Comparison of ENCODE assay signal across 1 cellular context in the genomic region with DNA sequence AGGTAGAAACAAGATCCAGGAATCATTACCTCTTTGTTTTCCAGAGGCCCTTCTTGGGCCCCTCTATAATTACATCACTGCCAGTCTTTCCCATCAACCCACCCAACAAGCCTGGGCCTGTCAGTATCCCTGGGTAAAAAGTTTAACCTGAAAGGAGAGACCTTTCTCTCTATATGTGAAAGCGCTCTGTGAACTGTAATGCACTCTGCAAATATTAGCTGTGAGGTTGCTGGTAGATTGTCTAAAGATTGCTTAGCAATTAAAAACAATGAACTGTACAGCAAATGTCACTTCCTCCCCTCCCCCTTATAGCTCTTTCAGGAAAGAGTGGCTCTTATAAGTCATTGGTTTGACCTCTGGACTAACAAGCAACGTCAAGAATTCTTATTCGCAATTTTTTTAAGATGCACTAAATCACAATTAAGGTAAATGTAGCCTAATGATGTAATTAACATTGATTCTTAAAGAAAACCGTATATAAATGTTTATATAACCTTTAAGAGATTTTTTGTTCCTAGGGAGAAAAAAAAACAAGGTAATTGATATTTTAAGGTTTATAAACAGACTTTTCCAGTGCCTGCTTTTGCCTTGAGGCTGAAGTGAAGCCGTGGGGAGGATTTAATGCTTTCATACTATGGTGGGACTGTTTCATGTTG.
TF ChIP-seq lines count a peak whose summit lies in the region.

No MANE protein-coding gene starts in this region.

TF ChIP-seq in GM23338, 12 proteins besides CTCF, POLR2A, EP300 and RAD21 (continued from another document):
- TF ChIP-seq, protein P1, sequence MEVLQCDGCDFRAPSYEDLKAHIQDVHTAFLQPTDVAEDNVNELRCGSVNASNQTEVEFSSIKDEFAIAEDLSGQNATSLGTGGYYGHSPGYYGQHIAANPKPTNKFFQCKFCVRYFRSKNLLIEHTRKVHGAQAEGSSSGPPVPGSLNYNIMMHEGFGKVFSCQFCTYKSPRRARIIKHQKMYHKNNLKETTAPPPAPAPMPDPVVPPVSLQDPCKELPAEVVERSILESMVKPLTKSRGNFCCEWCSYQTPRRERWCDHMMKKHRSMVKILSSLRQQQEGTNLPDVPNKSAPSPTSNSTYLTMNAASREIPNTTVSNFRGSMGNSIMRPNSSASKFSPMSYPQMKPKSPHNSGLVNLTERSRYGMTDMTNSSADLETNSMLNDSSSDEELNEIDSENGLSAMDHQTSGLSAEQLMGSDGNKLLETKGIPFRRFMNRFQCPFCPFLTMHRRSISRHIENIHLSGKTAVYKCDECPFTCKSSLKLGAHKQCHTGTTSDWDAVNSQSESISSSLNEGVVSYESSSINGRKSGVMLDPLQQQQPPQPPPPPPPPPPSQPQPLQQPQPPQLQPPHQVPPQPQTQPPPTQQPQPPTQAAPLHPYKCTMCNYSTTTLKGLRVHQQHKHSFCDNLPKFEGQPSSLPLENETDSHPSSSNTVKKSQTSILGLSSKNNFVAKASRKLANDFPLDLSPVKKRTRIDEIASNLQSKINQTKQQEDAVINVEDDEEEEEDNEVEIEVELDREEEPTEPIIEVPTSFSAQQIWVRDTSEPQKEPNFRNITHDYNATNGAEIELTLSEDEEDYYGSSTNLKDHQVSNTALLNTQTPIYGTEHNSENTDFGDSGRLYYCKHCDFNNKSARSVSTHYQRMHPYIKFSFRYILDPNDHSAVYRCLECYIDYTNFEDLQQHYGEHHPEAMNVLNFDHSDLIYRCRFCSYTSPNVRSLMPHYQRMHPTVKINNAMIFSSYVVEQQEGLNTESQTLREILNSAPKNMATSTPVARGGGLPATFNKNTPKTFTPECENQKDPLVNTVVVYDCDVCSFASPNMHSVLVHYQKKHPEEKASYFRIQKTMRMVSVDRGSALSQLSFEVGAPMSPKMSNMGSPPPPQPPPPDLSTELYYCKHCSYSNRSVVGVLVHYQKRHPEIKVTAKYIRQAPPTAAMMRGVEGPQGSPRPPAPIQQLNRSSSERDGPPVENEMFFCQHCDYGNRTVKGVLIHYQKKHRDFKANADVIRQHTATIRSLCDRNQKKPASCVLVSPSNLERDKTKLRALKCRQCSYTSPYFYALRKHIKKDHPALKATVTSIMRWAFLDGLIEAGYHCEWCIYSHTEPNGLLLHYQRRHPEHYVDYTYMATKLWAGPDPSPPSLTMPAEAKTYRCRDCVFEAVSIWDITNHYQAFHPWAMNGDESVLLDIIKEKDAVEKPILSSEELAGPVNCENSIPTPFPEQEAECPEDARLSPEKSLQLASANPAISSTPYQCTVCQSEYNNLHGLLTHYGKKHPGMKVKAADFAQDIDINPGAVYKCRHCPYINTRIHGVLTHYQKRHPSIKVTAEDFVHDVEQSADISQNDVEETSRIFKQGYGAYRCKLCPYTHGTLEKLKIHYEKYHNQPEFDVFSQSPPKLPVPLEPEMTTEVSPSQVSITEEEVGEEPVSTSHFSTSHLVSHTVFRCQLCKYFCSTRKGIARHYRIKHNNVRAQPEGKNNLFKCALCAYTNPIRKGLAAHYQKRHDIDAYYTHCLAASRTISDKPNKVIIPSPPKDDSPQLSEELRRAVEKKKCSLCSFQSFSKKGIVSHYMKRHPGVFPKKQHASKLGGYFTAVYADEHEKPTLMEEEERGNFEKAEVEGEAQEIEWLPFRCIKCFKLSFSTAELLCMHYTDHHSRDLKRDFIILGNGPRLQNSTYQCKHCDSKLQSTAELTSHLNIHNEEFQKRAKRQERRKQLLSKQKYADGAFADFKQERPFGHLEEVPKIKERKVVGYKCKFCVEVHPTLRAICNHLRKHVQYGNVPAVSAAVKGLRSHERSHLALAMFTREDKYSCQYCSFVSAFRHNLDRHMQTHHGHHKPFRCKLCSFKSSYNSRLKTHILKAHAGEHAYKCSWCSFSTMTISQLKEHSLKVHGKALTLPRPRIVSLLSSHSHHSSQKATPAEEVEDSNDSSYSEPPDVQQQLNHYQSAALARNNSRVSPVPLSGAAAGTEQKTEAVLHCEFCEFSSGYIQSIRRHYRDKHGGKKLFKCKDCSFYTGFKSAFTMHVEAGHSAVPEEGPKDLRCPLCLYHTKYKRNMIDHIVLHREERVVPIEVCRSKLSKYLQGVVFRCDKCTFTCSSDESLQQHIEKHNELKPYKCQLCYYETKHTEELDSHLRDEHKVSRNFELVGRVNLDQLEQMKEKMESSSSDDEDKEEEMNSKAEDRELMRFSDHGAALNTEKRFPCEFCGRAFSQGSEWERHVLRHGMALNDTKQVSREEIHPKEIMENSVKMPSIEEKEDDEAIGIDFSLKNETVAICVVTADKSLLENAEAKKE (CRISPR knock-in tag; IDR thresholded peaks at IDR 0.05): no peak
- TF ChIP-seq ZNF331 (CRISPR knock-in tag; IDR thresholded peaks at IDR 0.05; ENCODE audit: low read depth): no peak
- TF ChIP-seq CREB1 (CRISPR knock-in tag; IDR thresholded peaks at IDR 0.05; ENCODE audit: low read depth): no peak
- TF ChIP-seq JUNB (IDR thresholded peaks at IDR 0.05; ENCODE audit: unreplicated experiment): no peak
- no peak for TF ChIP-seq REST (IDR thresholded peaks at IDR 0.05; ENCODE audit: unreplicated experiment)
- TF ChIP-seq EZH2phosphoT487 (IDR thresholded peaks at IDR 0.05; ENCODE audit: unreplicated experiment): no peak
- TF ChIP-seq STAT1 (IDR thresholded peaks at IDR 0.05; ENCODE audit: unreplicated experiment): no peak
- no peak for TF ChIP-seq ETS1 (IDR thresholded peaks at IDR 0.05)
